In genomic region chr17:69869667-69870066, GRCh38 we compare ENCODE assay signal across 10 cellular contexts.
DNase-seq lines count a peak whose midpoint lies in the region; ATAC-seq and TF ChIP-seq lines count a peak whose summit lies in the region.
"Had no signal": no experiment of that assay in that cellular context is flagged by ENCODE, and none has a peak within 500 bp of the region (broad histone marks: within the 10 kb centered on the region; RNA-seq: fewer than 3 reads in every experiment).

No MANE protein-coding gene starts in this region.

- H3K4me1 ChIP-seq in trophoblast cell (ENCODE audit: control insufficient read depth in 1 of 2, insufficient read depth in 2 of 2, low read length in 2 of 2) = peaks cover 10 to 21% of the 10 kb centered on the region in 2 experiments
- peaks cover 0 to 22% (median 0%) of the 10 kb centered on the region in 3 donors for H3K4me1 ChIP-seq in esophagus squamous epithelium
- H3K4me1 ChIP-seq in ovary (ENCODE audit: insufficient read depth) = peaks cover 1% of the 10 kb centered on the region
- H3K4me1 ChIP-seq: prostate gland had no signal

- H2BK5ac ChIP-seq in trophoblast cell (ENCODE audit: low read depth, low read length, poor library complexity) = no peak overlapping the region

- H3K9me3 Mint-ChIP-seq in HFFc6 = no peaks in the 10 kb centered on the region

- no peak overlapping the region for H3K4me2 ChIP-seq in trophoblast cell (ENCODE audit: low read length)

- DNase-seq in HFFc6 (no peak), trophoblast cell (no peak), esophagus squamous epithelium (lab: John Stamatoyannopoulos, UW) (no peak), ovary (no peak), OCI-M1 (lab: John Stamatoyannopoulos, UW) (no peak)
- DNase-seq: NCI-H510A, T-helper 1 cell had no signal

- H3K27ac ChIP-seq in trophoblast cell (ENCODE audit: low read depth, low read length) (peak overlapping the region; percentile 52), esophagus squamous epithelium (no peak overlapping the region), ovary (no peak overlapping the region)
- H3K27ac ChIP-seq: prostate gland had no signal

- H4K8ac ChIP-seq in trophoblast cell (ENCODE audit: low read depth, low read length) = no peak overlapping the region

- H2BK12ac ChIP-seq in trophoblast cell (ENCODE audit: low read length) = no peak overlapping the region

- no peaks in the 10 kb centered on the region for H3K9me3 ChIP-seq in trophoblast cell (ENCODE audit: insufficient read depth, low read depth, low read length)
- no peaks in the 10 kb centered on the region for H3K9me3 ChIP-seq in esophagus squamous epithelium
- H3K9me3 ChIP-seq in ovary = no peaks in the 10 kb centered on the region
- H3K9me3 ChIP-seq: prostate gland had no signal

- no peak overlapping the region for H3K23ac ChIP-seq in trophoblast cell (ENCODE audit: low read length)

- peak overlapping the region; percentile 5 for H2BK120ac ChIP-seq in trophoblast cell (ENCODE audit: insufficient read depth, low read length, poor library complexity)

- H3K27me3 Mint-ChIP-seq in HFFc6 (ENCODE audit: insufficient read depth) = peaks cover 1% of the 10 kb centered on the region; the same call in 1 of the 2 replicates

- no peak overlapping the region for H3K4me3 ChIP-seq in trophoblast cell (ENCODE audit: low read depth, low read length)
- no peak overlapping the region for H3K4me3 ChIP-seq in esophagus squamous epithelium
- H3K4me3 ChIP-seq in ovary = no peak overlapping the region
- H3K4me3 ChIP-seq: prostate gland had no signal

- H3K4ac ChIP-seq in trophoblast cell (ENCODE audit: low read depth, low read length) = no peak overlapping the region

- H3K27ac Mint-ChIP-seq in HFFc6 = peak overlapping the region; percentile 76

- WGBS in trophoblast cell (ENCODE audit: extremely low coverage, insufficient coverage, insufficient read length) = no CpG with 5 or more reads among the region's 1 CpG
- WGBS in esophagus squamous epithelium, 2 donors = 79 to 89% methylated on average over 1 of the region's 1 CpG
- WGBS in ovary, 3 donors = 97 to 100% (median 98%) methylated on average over 1 of the region's 1 CpG

- H3K4me1 Mint-ChIP-seq in HFFc6 (ENCODE audit: low read depth) = peaks cover 57% of the 10 kb centered on the region

- peak overlapping the region; percentile 47 for H3K4me3 Mint-ChIP-seq in HFFc6

- no peak overlapping the region for H2AFZ ChIP-seq in trophoblast cell (ENCODE audit: insufficient read depth, low read length, poor library complexity)

- H3K27me3 ChIP-seq in trophoblast cell (ENCODE audit: insufficient read depth, low read length) (no peaks in the 10 kb centered on the region), esophagus squamous epithelium (no peaks in the 10 kb centered on the region), ovary (no peaks in the 10 kb centered on the region)

- no peak overlapping the region for H3K9ac ChIP-seq in trophoblast cell (ENCODE audit: low read length)

- H3K79me2 ChIP-seq in trophoblast cell (ENCODE audit: control insufficient read depth, insufficient read depth, low read length, poor library complexity) = no peaks in the 10 kb centered on the region

- TF ChIP-seq CTCF in HFFc6 (IDR thresholded peaks at IDR 0.05) (no peak), esophagus squamous epithelium (IDR thresholded peaks at IDR 0.05) (no peak), ovary (IDR thresholded peaks at IDR 0.05) (no peak)

- peak; percentile 80 for ATAC-seq in GM18909 (IDR thresholded peaks at IDR 0.05; ENCODE audit: poor library complexity, unreplicated experiment)
- ATAC-seq in HG03442 (IDR thresholded peaks at IDR 0.05; ENCODE audit: unreplicated experiment) = peak; percentile 93

- no peaks in the 10 kb centered on the region for H3K36me3 ChIP-seq in trophoblast cell (ENCODE audit: control insufficient read depth in 1 of 2, insufficient read depth in 2 of 2, low read length in 2 of 2)
- no peaks in the 10 kb centered on the region for H3K36me3 ChIP-seq in esophagus squamous epithelium
- H3K36me3 ChIP-seq in ovary = no peaks in the 10 kb centered on the region
- H3K36me3 ChIP-seq: prostate gland had no signal

- no peaks in the 10 kb centered on the region; the same call in 1 of the 2 replicates for H3K36me3 Mint-ChIP-seq in HFFc6 (ENCODE audit: low read depth)

- peaks cover 10% of the 10 kb centered on the region for H3K79me1 ChIP-seq in trophoblast cell (ENCODE audit: low read length)

- H3K14ac ChIP-seq in trophoblast cell (ENCODE audit: low read length) = no peak overlapping the region

- H4K91ac ChIP-seq in trophoblast cell (ENCODE audit: low read depth, low read length) = peak overlapping the region; percentile 66

- TF ChIP-seq EP300 in ovary (IDR thresholded peaks at IDR 0.05) = no peak

- no peak overlapping the region for H2AK5ac ChIP-seq in trophoblast cell (ENCODE audit: low read length)

- no peak overlapping the region for H4K12ac ChIP-seq in trophoblast cell (ENCODE audit: low read depth, low read length)

- intact Hi-C loops in esophagus squamous epithelium (cut with DNase I) (no loop called here), ovary (cut with DNase I) (no loop called here)

- no peak overlapping the region for H3K18ac ChIP-seq in trophoblast cell (ENCODE audit: low read length)

- TF ChIP-seq POLR2A in esophagus squamous epithelium (IDR thresholded peaks at IDR 0.05) (no peak), ovary (IDR thresholded peaks at IDR 0.05) (no peak)
